ENCODE assay signal across 23 cellular contexts in genomic region chr9:78782858-78783257, GRCh38.
"Had no signal": no experiment of that assay in that cellular context is flagged by ENCODE, and none has a peak within 500 bp of the region (broad histone marks: within the 10 kb centered on the region; RNA-seq: fewer than 3 reads in every experiment).

No MANE protein-coding gene starts in this region.

- H3K27me3 ChIP-seq: esophagus muscularis mucosa, gastrocnemius medialis, heart right ventricle, left lung had no signal

- H3K4me3 ChIP-seq: coronary artery, dorsolateral prefrontal cortex, esophagus muscularis mucosa, gastrocnemius medialis, heart right ventricle, left lung, lower lobe of right lung, mucosa of descending colon had no signal

- FAIRE-seq: colon, endothelial cell of umbilical vein, keratinocyte had no signal

- H3K36me3 ChIP-seq: esophagus muscularis mucosa, gastrocnemius medialis, heart right ventricle, left lung, lower lobe of right lung had no signal

- H3K27ac ChIP-seq: coronary artery, dorsolateral prefrontal cortex, esophagus muscularis mucosa, gastrocnemius medialis, heart right ventricle, left lung, lower lobe of right lung had no signal

- H3K9me3 ChIP-seq: esophagus muscularis mucosa, gastrocnemius medialis, left lung, lower lobe of right lung, mucosa of descending colon had no signal

- H3K4me1 ChIP-seq: esophagus muscularis mucosa, gastrocnemius medialis, heart right ventricle, left lung, lower lobe of right lung had no signal

- DNase-seq: dermis blood vessel endothelial cell; dorsolateral prefrontal cortex; effector CD4-positive, alpha-beta T cell; effector memory CD4-positive, alpha-beta T cell; foreskin fibroblast; foreskin melanocyte; gastrocnemius medialis; glutamatergic neuron; head of caudate nucleus; heart right ventricle; hippocampal formation; left cardiac atrium; left lung; left ventricle myocardium superior; lower lobe of right lung; mesenchymal stem cell; mucosa of descending colon; naive B cell had no signal

- ATAC-seq: gastrocnemius medialis, heart right ventricle, left cardiac atrium, left lung, left ventricle myocardium superior, lower lobe of right lung, mucosa of descending colon had no signal
